ENCODE assay signal across 2 cellular contexts in the genomic region with DNA sequence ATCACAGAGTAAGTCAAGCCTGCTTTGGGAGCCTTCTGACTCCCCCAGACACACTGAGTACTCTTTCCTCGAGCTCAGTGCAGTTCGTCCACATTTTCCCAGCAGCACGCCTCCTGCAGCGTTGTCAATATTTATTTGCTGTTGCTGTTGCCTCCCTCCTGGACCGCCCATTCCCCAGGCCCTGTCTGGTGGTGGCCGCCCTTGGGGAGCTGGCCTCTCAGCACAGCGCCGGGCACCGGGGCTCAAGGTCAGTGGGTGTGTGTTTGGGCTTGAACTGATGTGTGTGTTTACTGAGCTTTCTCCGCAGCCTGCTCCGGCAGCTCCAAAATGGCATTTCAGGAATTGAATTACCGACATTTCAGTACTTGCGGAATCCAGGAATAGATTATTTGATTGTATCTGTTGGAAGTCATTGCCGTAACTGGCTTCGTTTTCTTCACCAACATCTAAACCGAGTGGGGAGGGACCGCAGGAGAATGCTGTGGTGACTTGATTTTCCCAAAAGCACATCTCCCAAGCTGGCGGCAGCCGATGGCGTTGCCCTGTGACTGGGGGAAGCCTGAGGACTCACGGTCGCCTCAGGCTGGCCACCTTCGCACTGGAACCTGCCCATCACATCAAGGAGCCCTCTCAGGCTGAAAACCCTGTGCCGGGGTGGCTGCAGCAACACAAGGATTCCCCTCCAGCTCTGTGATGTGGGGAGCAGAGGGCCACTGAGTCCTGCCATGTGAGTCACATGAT.
A peak's percentile ranks its signal among the peaks of the same experiment; 100 is the strongest.
TF ChIP-seq lines count a peak whose summit lies in the region.

No MANE protein-coding gene starts in this region.

TF ChIP-seq in K562, 482 proteins besides CTCF, POLR2A, EP300 and RAD21:
- TF ChIP-seq NR2C2 (CRISPR knock-in tag; IDR thresholded peaks at IDR 0.05) (no peak), NR2C2 (tag; IDR thresholded peaks at IDR 0.05) (no peak), ELF2 (CRISPR knock-in tag; IDR thresholded peaks at IDR 0.05) (no peak), SUPT5H (IDR thresholded peaks at IDR 0.05) (no peak), BRD4 (IDR thresholded peaks at IDR 0.05) (no peak), ZNF12 (CRISPR knock-in tag; IDR thresholded peaks at IDR 0.05) (no peak)
- TF ChIP-seq, protein P1, sequence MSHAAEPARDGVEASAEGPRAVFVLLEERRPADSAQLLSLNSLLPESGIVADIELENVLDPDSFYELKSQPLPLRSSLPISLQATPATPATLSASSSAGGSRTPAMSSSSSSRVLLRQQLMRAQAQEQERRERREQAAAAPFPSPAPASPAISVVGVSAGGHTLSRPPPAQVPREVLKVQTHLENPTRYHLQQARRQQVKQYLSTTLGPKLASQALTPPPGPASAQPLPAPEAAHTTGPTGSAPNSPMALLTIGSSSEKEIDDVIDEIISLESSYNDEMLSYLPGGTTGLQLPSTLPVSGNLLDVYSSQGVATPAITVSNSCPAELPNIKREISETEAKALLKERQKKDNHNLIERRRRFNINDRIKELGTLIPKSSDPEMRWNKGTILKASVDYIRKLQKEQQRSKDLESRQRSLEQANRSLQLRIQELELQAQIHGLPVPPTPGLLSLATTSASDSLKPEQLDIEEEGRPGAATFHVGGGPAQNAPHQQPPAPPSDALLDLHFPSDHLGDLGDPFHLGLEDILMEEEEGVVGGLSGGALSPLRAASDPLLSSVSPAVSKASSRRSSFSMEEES (CRISPR knock-in tag; IDR thresholded peaks at IDR 0.05), result peak; percentile 48; the same call in 1 of the 2 replicates

TF ChIP-seq in liver, 16 proteins besides CTCF, POLR2A, EP300 and RAD21:
- peak; percentile 85 to 89 for TF ChIP-seq HNF4A (conservative IDR thresholded peaks at IDR 0.05)
- peak in 1 of 2 donors; percentile 28 for TF ChIP-seq GABPA (IDR thresholded peaks at IDR 0.05 in 1 of 2, conservative IDR thresholded peaks at IDR 0.05 in 1 of 2)
- TF ChIP-seq, protein P2, sequence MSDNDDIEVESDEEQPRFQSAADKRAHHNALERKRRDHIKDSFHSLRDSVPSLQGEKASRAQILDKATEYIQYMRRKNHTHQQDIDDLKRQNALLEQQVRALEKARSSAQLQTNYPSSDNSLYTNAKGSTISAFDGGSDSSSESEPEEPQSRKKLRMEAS (IDR thresholded peaks at IDR 0.05), result peak; percentile 95
- peak; percentile 91 for TF ChIP-seq SP1 (IDR thresholded peaks at IDR 0.05)
- TF ChIP-seq FOXA1 (IDR thresholded peaks at IDR 0.05), result peak; percentile 95
- no peak for TF ChIP-seq TAF1 (conservative IDR thresholded peaks at IDR 0.05)
- peak; percentile 94 to 95 for TF ChIP-seq RXRA (IDR thresholded peaks at IDR 0.05)
- TF ChIP-seq HNF4G (IDR thresholded peaks at IDR 0.05), result peak; percentile 33
- TF ChIP-seq FOXA2 (IDR thresholded peaks at IDR 0.05), result peak; percentile 88
- peak; percentile 38 for TF ChIP-seq NR2F2 (IDR thresholded peaks at IDR 0.05)
- peak in 1 of 2 donors; percentile 63 for TF ChIP-seq EGR1 (IDR thresholded peaks at IDR 0.05; ENCODE audit: low read depth in 2 of 2)
- TF ChIP-seq, protein P3, sequence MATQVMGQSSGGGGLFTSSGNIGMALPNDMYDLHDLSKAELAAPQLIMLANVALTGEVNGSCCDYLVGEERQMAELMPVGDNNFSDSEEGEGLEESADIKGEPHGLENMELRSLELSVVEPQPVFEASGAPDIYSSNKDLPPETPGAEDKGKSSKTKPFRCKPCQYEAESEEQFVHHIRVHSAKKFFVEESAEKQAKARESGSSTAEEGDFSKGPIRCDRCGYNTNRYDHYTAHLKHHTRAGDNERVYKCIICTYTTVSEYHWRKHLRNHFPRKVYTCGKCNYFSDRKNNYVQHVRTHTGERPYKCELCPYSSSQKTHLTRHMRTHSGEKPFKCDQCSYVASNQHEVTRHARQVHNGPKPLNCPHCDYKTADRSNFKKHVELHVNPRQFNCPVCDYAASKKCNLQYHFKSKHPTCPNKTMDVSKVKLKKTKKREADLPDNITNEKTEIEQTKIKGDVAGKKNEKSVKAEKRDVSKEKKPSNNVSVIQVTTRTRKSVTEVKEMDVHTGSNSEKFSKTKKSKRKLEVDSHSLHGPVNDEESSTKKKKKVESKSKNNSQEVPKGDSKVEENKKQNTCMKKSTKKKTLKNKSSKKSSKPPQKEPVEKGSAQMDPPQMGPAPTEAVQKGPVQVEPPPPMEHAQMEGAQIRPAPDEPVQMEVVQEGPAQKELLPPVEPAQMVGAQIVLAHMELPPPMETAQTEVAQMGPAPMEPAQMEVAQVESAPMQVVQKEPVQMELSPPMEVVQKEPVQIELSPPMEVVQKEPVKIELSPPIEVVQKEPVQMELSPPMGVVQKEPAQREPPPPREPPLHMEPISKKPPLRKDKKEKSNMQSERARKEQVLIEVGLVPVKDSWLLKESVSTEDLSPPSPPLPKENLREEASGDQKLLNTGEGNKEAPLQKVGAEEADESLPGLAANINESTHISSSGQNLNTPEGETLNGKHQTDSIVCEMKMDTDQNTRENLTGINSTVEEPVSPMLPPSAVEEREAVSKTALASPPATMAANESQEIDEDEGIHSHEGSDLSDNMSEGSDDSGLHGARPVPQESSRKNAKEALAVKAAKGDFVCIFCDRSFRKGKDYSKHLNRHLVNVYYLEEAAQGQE (IDR thresholded peaks at IDR 0.05), result peak; percentile 43
- TF ChIP-seq YY1 (IDR thresholded peaks at IDR 0.05), result peak; percentile 79
- TF ChIP-seq, protein P4, sequence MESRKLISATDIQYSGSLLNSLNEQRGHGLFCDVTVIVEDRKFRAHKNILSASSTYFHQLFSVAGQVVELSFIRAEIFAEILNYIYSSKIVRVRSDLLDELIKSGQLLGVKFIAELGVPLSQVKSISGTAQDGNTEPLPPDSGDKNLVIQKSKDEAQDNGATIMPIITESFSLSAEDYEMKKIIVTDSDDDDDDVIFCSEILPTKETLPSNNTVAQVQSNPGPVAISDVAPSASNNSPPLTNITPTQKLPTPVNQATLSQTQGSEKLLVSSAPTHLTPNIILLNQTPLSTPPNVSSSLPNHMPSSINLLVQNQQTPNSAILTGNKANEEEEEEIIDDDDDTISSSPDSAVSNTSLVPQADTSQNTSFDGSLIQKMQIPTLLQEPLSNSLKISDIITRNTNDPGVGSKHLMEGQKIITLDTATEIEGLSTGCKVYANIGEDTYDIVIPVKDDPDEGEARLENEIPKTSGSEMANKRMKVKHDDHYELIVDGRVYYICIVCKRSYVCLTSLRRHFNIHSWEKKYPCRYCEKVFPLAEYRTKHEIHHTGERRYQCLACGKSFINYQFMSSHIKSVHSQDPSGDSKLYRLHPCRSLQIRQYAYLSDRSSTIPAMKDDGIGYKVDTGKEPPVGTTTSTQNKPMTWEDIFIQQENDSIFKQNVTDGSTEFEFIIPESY (IDR thresholded peaks at IDR 0.05), result no peak
- peak in 1 of 2 donors; percentile 73 for TF ChIP-seq JUND (IDR thresholded peaks at IDR 0.05)
- TF ChIP-seq, protein P5, sequence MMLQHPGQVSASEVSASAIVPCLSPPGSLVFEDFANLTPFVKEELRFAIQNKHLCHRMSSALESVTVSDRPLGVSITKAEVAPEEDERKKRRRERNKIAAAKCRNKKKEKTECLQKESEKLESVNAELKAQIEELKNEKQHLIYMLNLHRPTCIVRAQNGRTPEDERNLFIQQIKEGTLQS (IDR thresholded peaks at IDR 0.05), result no peak
